Comparison of ENCODE assay signal across 9 cellular contexts in genomic region chr6:14211596-14211961, GRCh38.
DNase-seq lines count a peak whose midpoint lies in the region; ATAC-seq and TF ChIP-seq lines count a peak whose summit lies in the region.
"Had no signal": no experiment of that assay in that cellular context is flagged by ENCODE, and none has a peak within 500 bp of the region (broad histone marks: within the 10 kb centered on the region; RNA-seq: fewer than 3 reads in every experiment).

No MANE protein-coding gene starts in this region.

- TF ChIP-seq POLR2A in esophagus muscularis mucosa (IDR thresholded peaks at IDR 0.05; ENCODE audit: low read depth), result no peak

- H3K4me3 ChIP-seq in esophagus muscularis mucosa, result peak overlapping the region; percentile 66 to 72 (median 70)
- peak overlapping the region; percentile 25 to 31 for H3K4me3 ChIP-seq in aorta (ENCODE audit: low read length in 2 of 2)

- H3K27ac ChIP-seq in esophagus muscularis mucosa (replicated peaks in 1 of 4) (peak overlapping the region; percentile 67 to 80 (median 76)), aorta (ENCODE audit: low read depth in 1 of 2, low read length in 2 of 2) (no peak overlapping the region)
- H3K27ac ChIP-seq: 22Rv1 had no signal

- ATAC-seq in HG03457 (IDR thresholded peaks at IDR 0.05; ENCODE audit: unreplicated experiment) (peak; percentile 3), activated B cell treated with CpG ODN at 0.5 μM for 24 hours (ENCODE audit: low read depth) (peak; percentile 7), naive B cell (ENCODE audit: low read depth in 2 of 2) (peak; percentile 16 to 19), aorta (ENCODE audit: low FRiP score) (peak; percentile 34), HG02870 (IDR thresholded peaks at IDR 0.05; ENCODE audit: unreplicated experiment) (no peak)

- intact Hi-C loops in activated B cell treated with CpG ODN at 0.5 μM for 24 hours (cut with micrococcal nuclease), result loop anchor here (1.0 to 5.0 kb wide), 12 partner anchors 101 to 1411 kb away; no protein-coding TSS in a partner anchor
- intact Hi-C loops in esophagus muscularis mucosa (cut with DNase I), result loop anchor here (5.0 kb wide), 4 partner anchors 266 to 1411 kb away; no protein-coding TSS in a partner anchor
- intact Hi-C loops in aorta (cut with DNase I), result loop anchor here (2.0 to 10.0 kb wide), 3 partner anchors 1226 to 1413 kb away; no protein-coding TSS in a partner anchor

- H3K9me3 ChIP-seq in esophagus muscularis mucosa (no peaks in the 10 kb centered on the region), aorta (ENCODE audit: control insufficient read depth, low read length) (no peaks in the 10 kb centered on the region)

- H3K36me3 ChIP-seq in esophagus muscularis mucosa (no peaks in the 10 kb centered on the region), aorta (ENCODE audit: control insufficient read depth in 1 of 2, insufficient read depth in 2 of 2, low read length in 1 of 2) (no peaks in the 10 kb centered on the region)

- peak overlapping the region; percentile 88 for H3K27ac Mint-ChIP-seq in activated B cell treated with CpG ODN at 0.5 μM for 24 hours
- peak overlapping the region; percentile 93 to 99 (median 97) for H3K27ac Mint-ChIP-seq in naive B cell

- H3K4me1 ChIP-seq in esophagus muscularis mucosa, result peaks cover 8 to 20% (median 14%) of the 10 kb centered on the region in 4 donors
- no peaks in the 10 kb centered on the region for H3K4me1 ChIP-seq in aorta (ENCODE audit: control insufficient read depth in 1 of 2, insufficient read depth in 2 of 2, low read length in 2 of 2)

- no peaks in the 10 kb centered on the region for H3K9me3 Mint-ChIP-seq in activated B cell treated with CpG ODN at 0.5 μM for 24 hours
- H3K9me3 Mint-ChIP-seq in naive B cell, result peaks cover 0 to 2% (median 0%) of the 10 kb centered on the region in 7 donors

- CTCF ChIA-PET in activated B cell treated with CpG ODN at 0.5 μM for 24 hours (lab: Charles Lee), result interaction anchor here (0.7 to 2.7 kb wide), 10 partner anchors 12 to 1412 kb away, joined by 3 to 9 read pairs (median 4); no protein-coding TSS in a partner anchor

- POLR2A ChIA-PET in activated B cell treated with CpG ODN at 0.5 μM for 24 hours (lab: Charles Lee), result interaction anchor here (0.6 to 1.2 kb wide), 3 partner anchors 469 to 1034 kb away, joined by 3 read pairs; partner anchors contain the start of gene JARID2

- WGBS in esophagus muscularis mucosa, result 19% methylated on average over 17 of the region's 19 CpGs
- 8% methylated on average over 19 of the region's 19 CpGs for WGBS in aorta, 2 donors

- no peaks in the 10 kb centered on the region for H3K27me3 ChIP-seq in esophagus muscularis mucosa
- H3K27me3 ChIP-seq in aorta (ENCODE audit: control insufficient read depth in 1 of 2, insufficient read depth in 2 of 2, low read length in 1 of 2), result no peaks in the 10 kb centered on the region

- H3K4me3 Mint-ChIP-seq in activated B cell treated with CpG ODN at 0.5 μM for 24 hours, result peak overlapping the region; percentile 85
- peak overlapping the region; percentile 80 to 95 (median 92) for H3K4me3 Mint-ChIP-seq in naive B cell

- H3K27me3 Mint-ChIP-seq in activated B cell treated with CpG ODN at 0.5 μM for 24 hours, result no peaks in the 10 kb centered on the region
- no peaks in the 10 kb centered on the region for H3K27me3 Mint-ChIP-seq in naive B cell

- H3K36me3 Mint-ChIP-seq in activated B cell treated with CpG ODN at 0.5 μM for 24 hours (ENCODE audit: low read depth), result peaks cover 10% of the 10 kb centered on the region
- H3K36me3 Mint-ChIP-seq in naive B cell, result peaks cover 0 to 6% of the 10 kb centered on the region in 2 donors

- no peak for TF ChIP-seq CTCF in activated B cell treated with CpG ODN at 0.5 μM for 24 hours (IDR thresholded peaks at IDR 0.05)
- no peak for TF ChIP-seq CTCF in esophagus muscularis mucosa (IDR thresholded peaks at IDR 0.05)

- DNase-seq in DMS53 (lab: John Stamatoyannopoulos, UW) (peak; percentile 71), DMS53 treated with DMSO at 0.1 percent for 48 hours (lab: John Stamatoyannopoulos, UW; ENCODE audit: unreplicated experiment) (no peak), activated B cell treated with CpG ODN at 0.5 μM for 24 hours (no peak), esophagus muscularis mucosa (ENCODE audit: extremely low spot score) (no peak), naive B cell (no peak), aorta (peak; percentile 65 to 78)

- no peak for TF ChIP-seq EP300 in esophagus muscularis mucosa (IDR thresholded peaks at IDR 0.05)

- H3K4me1 Mint-ChIP-seq in activated B cell treated with CpG ODN at 0.5 μM for 24 hours (peaks cover 45% of the 10 kb centered on the region), naive B cell (peaks cover 39 to 65% (median 55%) of the 10 kb centered on the region in 3 donors)

Comparison
In these comparisons a context has a peak if more than half of its experiments do, and no peak if none do; other contexts are left out.
1. DNase-seq: peak in DMS53 (single experiment) and aorta (2 of 2); none in DMS53 treated with DMSO at 0.1 percent for 48 hours (single experiment), activated B cell treated with CpG ODN at 0.5 μM for 24 hours (single experiment), esophagus muscularis mucosa (single experiment) and naive B cell (single experiment).
2. H3K27ac ChIP-seq: peak in esophagus muscularis mucosa (4 of 4); none in aorta (0 of 2).